In genomic region chrX:25124391-25124790, GRCh38 we compare ENCODE assay signal across 28 cellular contexts.
"Had no signal": no experiment of that assay in that cellular context is flagged by ENCODE, and none has a peak within 500 bp of the region (broad histone marks: within the 10 kb centered on the region; RNA-seq: fewer than 3 reads in every experiment).

No MANE protein-coding gene starts in this region.

- H3K4me1 ChIP-seq: ascending aorta, body of pancreas, breast epithelium had no signal

- H3K4me3 ChIP-seq: ascending aorta, body of pancreas, breast epithelium had no signal

- ATAC-seq: activated CD8-positive, alpha-beta T cell treated with anti-CD3 and anti-CD28 coated beads for 36 hours; activated naive CD8-positive, alpha-beta T cell treated with anti-CD3 and anti-CD28 coated beads, Interleukin-2, amount 50 U/mL, for 24 hours; activated T-cell treated with anti-CD3 and anti-CD28 coated beads, Interleukin-2, amount 50 U/mL, for 4 hours; activated T-cell treated with anti-CD3 and anti-CD28 coated beads, Interleukin-2, amount 50 U/mL, for 72 hours; activated T-helper 17 cell treated with anti-CD3 and anti-CD28 coated beads, Interleukin-2, amount 50 U/mL, for 72 hours; body of pancreas had no signal

- H3K27me3 ChIP-seq: ascending aorta, body of pancreas, brain microvascular endothelial cell had no signal

- H3K9me3 ChIP-seq: ascending aorta, body of pancreas had no signal

- H3K36me3 ChIP-seq: ascending aorta, brain microvascular endothelial cell, breast epithelium had no signal

- DNase-seq: activated B cell treated with CpG ODN at 0.5 μM for 24 hours; activated CD4-positive, alpha-beta memory T cell treated with anti-CD3 and anti-CD28 coated beads for 36 hours; activated CD4-positive, alpha-beta T cell treated with anti-CD3 and anti-CD28 coated beads for 4 hours; activated CD4-positive, alpha-beta T cell treated with anti-CD3 and anti-CD28 coated beads, Interleukin-2, amount 10 ng/mL, durations not matched to agents 24 days and 14 days; activated CD4-positive, alpha-beta T cell treated with anti-CD3 and anti-CD28 coated beads, Interleukin-2, amount 50 U/mL, for 1 hour; activated CD4-positive, alpha-beta T cell treated with anti-CD3 and anti-CD28 coated beads, Interleukin-2, amount 50 U/mL, for 4 hours; activated CD4-positive, CD25-positive, alpha-beta regulatory T cell treated with anti-CD3 and anti-CD28 coated beads, Interleukin-2, amount 50 U/mL, for 72 hours; activated CD8-positive, alpha-beta memory T cell treated with anti-CD3 and anti-CD28 coated beads, Interleukin-2, amount 50 U/mL, for 4 hours; activated CD8-positive, alpha-beta T cell treated with anti-CD3 and anti-CD28 coated beads for 36 hours; activated effector memory CD4-positive, alpha-beta T cell treated with anti-CD3 and anti-CD28 coated beads, Interleukin-2, amount 50 U/mL, for 16 hours; activated naive CD4-positive, alpha-beta T cell treated with anti-CD3 and anti-CD28 coated beads, Interleukin-2, amount 10 ng/mL, durations not matched to agents 7 days and 5 days; activated naive CD4-positive, alpha-beta T cell treated with Interleukin-2 at 50 U/mL for 16 hours; activated naive CD8-positive, alpha-beta T cell treated with anti-CD3 and anti-CD28 coated beads, Interleukin-2, amount 10 ng/mL, durations not matched to agents 7 days and 5 days; activated naive CD8-positive, alpha-beta T cell treated with anti-CD3 and anti-CD28 coated beads, Interleukin-2, amount 50 U/mL, for 24 hours; activated T-cell treated with anti-CD3 and anti-CD28 coated beads for 4 hours; activated T-cell treated with anti-CD3 and anti-CD28 coated beads, Interleukin-2, amount 50 U/mL, for 1 hour; activated T-cell treated with anti-CD3 and anti-CD28 coated beads, Interleukin-2, amount 50 U/mL, for 4 hours; activated T-cell treated with anti-CD3 and anti-CD28 coated beads, Interleukin-2, amount 50 U/mL, for 72 hours; amygdala; anterior cingulate cortex; body of pancreas; brain microvascular endothelial cell; central memory CD4-positive, alpha-beta T cell; T-helper 2 cell; T-helper 9 cell had no signal
